ENCODE assay signal across 1 cellular context in genomic region chr16:4624827-4625616, GRCh38.
TF ChIP-seq lines count a peak whose summit lies in the region.

No MANE protein-coding gene starts in this region.

TF ChIP-seq in GM12878, 131 proteins besides CTCF, POLR2A, EP300 and RAD21 (continued from another document and continues in another):
- TF ChIP-seq ATF7 (IDR thresholded peaks at IDR 0.05; ENCODE audit: low read depth), result peak; percentile 71
- no peak for TF ChIP-seq KAT2A (conservative IDR thresholded peaks at IDR 0.05; ENCODE audit: control insufficient read depth, low read depth, low read length)
- TF ChIP-seq ZBED1 (IDR thresholded peaks at IDR 0.05; ENCODE audit: borderline replicate concordance), result no peak
- TF ChIP-seq KDM1A (IDR thresholded peaks at IDR 0.05; ENCODE audit: borderline replicate concordance), result no peak
- no peak for TF ChIP-seq SMC3 (IDR thresholded peaks at IDR 0.05; ENCODE audit: borderline replicate concordance, low read length)
- peak; percentile 87 for TF ChIP-seq SMARCA5 (IDR thresholded peaks at IDR 0.05)
- TF ChIP-seq EED (IDR thresholded peaks at IDR 0.05; ENCODE audit: low read depth), result no peak; the same call in 1 of the 2 replicates
- TF ChIP-seq KLF5 (IDR thresholded peaks at IDR 0.05; ENCODE audit: partially characterized antibody), result no peak
- 0 out of 2 replicates have a peak, but pooled peaks have one; percentile 22 for TF ChIP-seq RBBP5 (conservative IDR thresholded peaks at IDR 0.05)
- TF ChIP-seq RAD51 (IDR thresholded peaks at IDR 0.05), result no peak
- no peak for TF ChIP-seq HDAC2 (IDR thresholded peaks at IDR 0.05)
- TF ChIP-seq NR2C2 (IDR thresholded peaks at IDR 0.05; ENCODE audit: borderline replicate concordance, control insufficient read depth, insufficient read length, low read depth), result no peak
- TF ChIP-seq JUNB (IDR thresholded peaks at IDR 0.05), result no peak
- TF ChIP-seq SREBF2 (IDR thresholded peaks at IDR 0.05; ENCODE audit: low read length), result no peak
- no peak for TF ChIP-seq TARDBP (IDR thresholded peaks at IDR 0.05; ENCODE audit: borderline replicate concordance)
- TF ChIP-seq BRCA1 (IDR thresholded peaks at IDR 0.05; ENCODE audit: low read depth, low read length), result no peak
- no peak for TF ChIP-seq GABPA (IDR thresholded peaks at IDR 0.05; ENCODE audit: low read depth)
- TF ChIP-seq JUND (IDR thresholded peaks at IDR 0.05; ENCODE audit: low read depth, low read length), result peak; percentile 22; the same call in 1 of the 2 replicates
- TF ChIP-seq GATAD2B (conservative IDR thresholded peaks at IDR 0.05; ENCODE audit: low read depth), result peak; percentile 94
- peak; percentile 81 for TF ChIP-seq CREB1 (IDR thresholded peaks at IDR 0.05; ENCODE audit: low read depth)
- TF ChIP-seq ZNF207 (IDR thresholded peaks at IDR 0.05; ENCODE audit: borderline replicate concordance), result 0 out of 2 replicates have a peak, but pooled peaks have one; percentile 22
- TF ChIP-seq BCL11A (IDR thresholded peaks at IDR 0.05; ENCODE audit: low read depth, low read length), result no peak
- TF ChIP-seq CUX1 (IDR thresholded peaks at IDR 0.05; ENCODE audit: insufficient replicate concordance, low read depth, low read length), result no peak
- no peak; the same call in 1 of the 2 replicates for TF ChIP-seq HCFC1 (IDR thresholded peaks at IDR 0.05; ENCODE audit: low read length)
- TF ChIP-seq LARP7 (IDR thresholded peaks at IDR 0.05), result peak; percentile 98
- peak; percentile 78 for TF ChIP-seq RUNX3 (IDR thresholded peaks at IDR 0.05; ENCODE audit: low read length)
- TF ChIP-seq CEBPB (IDR thresholded peaks at IDR 0.05; ENCODE audit: borderline replicate concordance in 1 of 2, low read depth in 2 of 2, low read length in 2 of 2), result no peak
- TF ChIP-seq STAT3 (IDR thresholded peaks at IDR 0.05; ENCODE audit: low read depth, low read length), result no peak
- TF ChIP-seq PAX8 (IDR thresholded peaks at IDR 0.05), result no peak
- peak; percentile 40; the same call in 1 of the 2 replicates for TF ChIP-seq RELB (IDR thresholded peaks at IDR 0.05; ENCODE audit: low read depth)
- peak; percentile 63 for TF ChIP-seq ZNF687 (IDR thresholded peaks at IDR 0.05)
- TF ChIP-seq SP1 (IDR thresholded peaks at IDR 0.05; ENCODE audit: low read depth, low read length), result peak; percentile 26
- peak; percentile 35; the same call in 1 of the 2 replicates for TF ChIP-seq ESRRA (IDR thresholded peaks at IDR 0.05; ENCODE audit: low read length)
- no peak for TF ChIP-seq ETV6 (conservative IDR thresholded peaks at IDR 0.05 in 1 of 2, IDR thresholded peaks at IDR 0.05 in 1 of 2; ENCODE audit: borderline replicate concordance in 1 of 2, low read depth in 1 of 2)
- TF ChIP-seq MEF2A (IDR thresholded peaks at IDR 0.05; ENCODE audit: insufficient read depth, low read depth, low read length), result no peak
- TF ChIP-seq EGR1 (IDR thresholded peaks at IDR 0.05; ENCODE audit: borderline replicate concordance in 1 of 2, low read depth in 2 of 2, low read length in 2 of 2), result peak; percentile 6 to 67; a peak in 2 of 3 replicates
- TF ChIP-seq NFXL1 (IDR thresholded peaks at IDR 0.05; ENCODE audit: borderline replicate concordance), result 0 out of 2 replicates have a peak, but pooled peaks have one; percentile 43
- no peak for TF ChIP-seq RCOR1 (conservative IDR thresholded peaks at IDR 0.05; ENCODE audit: low read depth, low read length)
- TF ChIP-seq ELK1 (IDR thresholded peaks at IDR 0.05; ENCODE audit: low read depth, low read length), result no peak
- no peak for TF ChIP-seq SIX5 (IDR thresholded peaks at IDR 0.05; ENCODE audit: low read depth, low read length, severe bottlenecking)
- TF ChIP-seq ZBTB33 (IDR thresholded peaks at IDR 0.05), result no peak
- no peak for TF ChIP-seq FOXM1 (IDR thresholded peaks at IDR 0.05; ENCODE audit: low read depth, low read length)
- no peak for TF ChIP-seq MYC (IDR thresholded peaks at IDR 0.05; ENCODE audit: insufficient read depth, insufficient read length, insufficient replicate concordance, low read length, severe bottlenecking)
- peak; percentile 44; the same call in 1 of the 2 replicates for TF ChIP-seq TBL1XR1 (IDR thresholded peaks at IDR 0.05; ENCODE audit: low read depth, low read length)
- no peak for TF ChIP-seq E4F1 (IDR thresholded peaks at IDR 0.05; ENCODE audit: borderline replicate concordance, partially characterized antibody)
- TF ChIP-seq PKNOX1 (IDR thresholded peaks at IDR 0.05), result no peak; the same call in 1 of the 2 replicates
- no peak for TF ChIP-seq CHD4 (IDR thresholded peaks at IDR 0.05)
- no peak for TF ChIP-seq ATF2 (IDR thresholded peaks at IDR 0.05; ENCODE audit: low read length)
